ENCODE assay signal across 19 cellular contexts in genomic region chr2:219181531-219181930, GRCh38. TPM values are rescaled to one million over a fixed set of nuclear protein-coding genes. Genes with fewer than 3 reads are reported as not detected.
DNase-seq lines count a peak whose midpoint lies in the region; ATAC-seq lines count a peak whose summit lies in the region.
"Had no signal": no experiment of that assay in that cellular context is flagged by ENCODE, and none has a peak within 500 bp of the region (broad histone marks: within the 10 kb centered on the region; RNA-seq: fewer than 3 reads in every experiment).

No MANE protein-coding gene starts in this region.

- no peaks in the 10 kb centered on the region for H3K9me3 Mint-ChIP-seq in stimulated activated naive CD8-positive, alpha-beta T cell treated with anti-CD3 and anti-CD28 coated beads, Interleukin-15, Interleukin-2, amounts not matched to agents 100 ng/mL and 50 ng/mL, for 24 hours
- H3K9me3 Mint-ChIP-seq in activated CD8-positive, alpha-beta T cell treated with anti-CD3 and anti-CD28 coated beads, Interleukin-2, amount 10 ng/mL, durations not matched to agents 7 days and 5 days (ENCODE audit: insufficient read depth), result no peaks in the 10 kb centered on the region
- no peaks in the 10 kb centered on the region for H3K9me3 Mint-ChIP-seq in naive thymus-derived CD8-positive, alpha-beta T cell
- H3K9me3 Mint-ChIP-seq: naive B cell had no signal

- DNase-seq in stimulated activated naive CD8-positive, alpha-beta T cell treated with anti-CD3 and anti-CD28 coated beads, Interleukin-15, Interleukin-2, amounts not matched to agents 100 U/mL and 50 U/mL, for 24 hours, result no peak
- no peak for DNase-seq in activated CD8-positive, alpha-beta T cell treated with anti-CD3 and anti-CD28 coated beads, Interleukin-2, amount 10 ng/mL, durations not matched to agents 7 days and 5 days
- no peak for DNase-seq in naive thymus-derived CD8-positive, alpha-beta T cell
- DNase-seq in NCI-H748 treated with DMSO at 0.1 percent for 48 hours (lab: John Stamatoyannopoulos, UW) (no peak), AG08395 (ENCODE audit: low spot score) (no peak)
- DNase-seq: anterior cingulate cortex; Caco-2; DMS79 treated with DMSO at 0.1 percent for 48 hours; KBM-7; left colon; mesenchymal stem cell; naive B cell; NCI-H1436; stimulated activated CD8-positive, alpha-beta memory T cell treated with anti-CD3 and anti-CD28 coated beads, Interleukin-4, amount 100 ng/mL, for 48 hours had no signal

- H3K27me3 Mint-ChIP-seq in stimulated activated naive CD8-positive, alpha-beta T cell treated with anti-CD3 and anti-CD28 coated beads, Interleukin-15, Interleukin-2, amounts not matched to agents 100 ng/mL and 50 ng/mL, for 24 hours, result no peaks in the 10 kb centered on the region
- H3K27me3 Mint-ChIP-seq in activated CD8-positive, alpha-beta T cell treated with anti-CD3 and anti-CD28 coated beads, Interleukin-2, amount 10 ng/mL, durations not matched to agents 7 days and 5 days (ENCODE audit: low read depth), result no peaks in the 10 kb centered on the region
- H3K27me3 Mint-ChIP-seq in naive thymus-derived CD8-positive, alpha-beta T cell, result no peaks in the 10 kb centered on the region
- H3K27me3 Mint-ChIP-seq: naive B cell had no signal

- peaks cover 49% of the 10 kb centered on the region for H3K36me3 Mint-ChIP-seq in stimulated activated naive CD8-positive, alpha-beta T cell treated with anti-CD3 and anti-CD28 coated beads, Interleukin-15, Interleukin-2, amounts not matched to agents 100 ng/mL and 50 ng/mL, for 24 hours (ENCODE audit: low read depth)
- H3K36me3 Mint-ChIP-seq in activated CD8-positive, alpha-beta T cell treated with anti-CD3 and anti-CD28 coated beads, Interleukin-2, amount 10 ng/mL, durations not matched to agents 7 days and 5 days (ENCODE audit: low read depth), result peaks cover 75% of the 10 kb centered on the region
- H3K36me3 Mint-ChIP-seq in naive thymus-derived CD8-positive, alpha-beta T cell, result peaks cover 0 to 57% (median 16%) of the 10 kb centered on the region in 3 donors

- H3K4me1 Mint-ChIP-seq in stimulated activated naive CD8-positive, alpha-beta T cell treated with anti-CD3 and anti-CD28 coated beads, Interleukin-15, Interleukin-2, amounts not matched to agents 100 ng/mL and 50 ng/mL, for 24 hours (ENCODE audit: low read depth), result peaks cover 50% of the 10 kb centered on the region
- peaks cover 60% of the 10 kb centered on the region for H3K4me1 Mint-ChIP-seq in activated CD8-positive, alpha-beta T cell treated with anti-CD3 and anti-CD28 coated beads, Interleukin-2, amount 10 ng/mL, durations not matched to agents 7 days and 5 days (ENCODE audit: low read depth)
- H3K4me1 Mint-ChIP-seq in naive thymus-derived CD8-positive, alpha-beta T cell, result peaks cover 37 to 62% (median 57%) of the 10 kb centered on the region in 4 donors

- ATAC-seq in stimulated activated naive CD8-positive, alpha-beta T cell treated with anti-CD3 and anti-CD28 coated beads, Interleukin-15, Interleukin-2, amounts not matched to agents 100 U/mL and 50 U/mL, for 24 hours, result no peak
- no peak for ATAC-seq in activated CD8-positive, alpha-beta T cell treated with anti-CD3 and anti-CD28 coated beads, Interleukin-2, amount 10 ng/mL, durations not matched to agents 7 days and 5 days
- no peak for ATAC-seq in naive thymus-derived CD8-positive, alpha-beta T cell
- ATAC-seq in HG03457 (IDR thresholded peaks at IDR 0.05; ENCODE audit: unreplicated experiment), result no peak
- ATAC-seq: GM12878, HCT116, left colon had no signal

- peak overlapping the region; percentile 51 for H3K27ac Mint-ChIP-seq in stimulated activated naive CD8-positive, alpha-beta T cell treated with anti-CD3 and anti-CD28 coated beads, Interleukin-15, Interleukin-2, amounts not matched to agents 100 ng/mL and 50 ng/mL, for 24 hours
- H3K27ac Mint-ChIP-seq in activated CD8-positive, alpha-beta T cell treated with anti-CD3 and anti-CD28 coated beads, Interleukin-2, amount 10 ng/mL, durations not matched to agents 7 days and 5 days, result peak overlapping the region; percentile 88
- peak overlapping the region; percentile 28 to 89 (median 68) for H3K27ac Mint-ChIP-seq in naive thymus-derived CD8-positive, alpha-beta T cell

- no peak overlapping the region for H3K4me3 Mint-ChIP-seq in stimulated activated naive CD8-positive, alpha-beta T cell treated with anti-CD3 and anti-CD28 coated beads, Interleukin-15, Interleukin-2, amounts not matched to agents 100 ng/mL and 50 ng/mL, for 24 hours
- peak overlapping the region; percentile 60 for H3K4me3 Mint-ChIP-seq in activated CD8-positive, alpha-beta T cell treated with anti-CD3 and anti-CD28 coated beads, Interleukin-2, amount 10 ng/mL, durations not matched to agents 7 days and 5 days
- H3K4me3 Mint-ChIP-seq in naive thymus-derived CD8-positive, alpha-beta T cell, result peak overlapping the region in 5 of 10 donors; percentile 25 to 97 (median 53)

- CTCF ChIA-PET in activated CD8-positive, alpha-beta T cell treated with anti-CD3 and anti-CD28 coated beads, Interleukin-2, amount 10 ng/mL, durations not matched to agents 7 days and 5 days (lab: Charles Lee), result interaction anchor here (0.8 to 3.1 kb wide), 16 partner anchors 8 to 123 kb away, joined by 3 to 16 read pairs (median 6); partner anchors contain the start of genes NHEJ1 and ZFAND2B

- POLR2A ChIA-PET in activated CD8-positive, alpha-beta T cell treated with anti-CD3 and anti-CD28 coated beads, Interleukin-2, amount 10 ng/mL, durations not matched to agents 7 days and 5 days (lab: Charles Lee), result interaction anchor here (0.9 to 4.4 kb wide), 6 partner anchors 14 to 47 kb away, joined by 3 to 37 read pairs (median 8); partner anchors contain the start of gene ZFAND2B
- POLR2A ChIA-PET in naive thymus-derived CD8-positive, alpha-beta T cell (lab: Charles Lee), result interaction anchor here (0.5 to 18.9 kb wide), 7 partner anchors 10 to 79 kb away, joined by 3 to 674 read pairs (median 3); partner anchors contain the start of genes ANKZF1, ATG9A, NHEJ1 and ZFAND2B

RNA-seq across cellular contexts. Expression of gene RETREG2, which starts 3.5 kb away (rescaled TPM):
- total RNA-seq in activated CD8-positive, alpha-beta T cell treated with anti-CD3 and anti-CD28 coated beads, Interleukin-2, amount 10 ng/mL, durations not matched to agents 7 days and 5 days, result 100 to 1,000 TPM; 104 to 111 TPM
- 100 to 1,000 TPM; 110 to 113 TPM for total RNA-seq in naive thymus-derived CD8-positive, alpha-beta T cell
- polyA plus RNA-seq in naive thymus-derived CD8-positive, alpha-beta T cell, result 10 to 100 TPM; 52.0 to 64.3 (median 57.6) TPM

RNA-seq across cellular contexts. Expression of gene CNPPD1, which starts 4.8 kb away (rescaled TPM):
- 10 to 100 TPM; 75.1 to 81.4 TPM for total RNA-seq in activated CD8-positive, alpha-beta T cell treated with anti-CD3 and anti-CD28 coated beads, Interleukin-2, amount 10 ng/mL, durations not matched to agents 7 days and 5 days
- total RNA-seq in naive thymus-derived CD8-positive, alpha-beta T cell, result 10 to 100 TPM; 59.1 to 64.1 TPM
- polyA plus RNA-seq in naive thymus-derived CD8-positive, alpha-beta T cell, result 10 to 100 TPM; 45.8 to 59.8 (median 50.4) TPM

RNA-seq across cellular contexts. Expression of gene SLC23A3, which starts 11.7 kb away (rescaled TPM):
- 1 to 10 TPM; 2.0 to 2.2 TPM for total RNA-seq in activated CD8-positive, alpha-beta T cell treated with anti-CD3 and anti-CD28 coated beads, Interleukin-2, amount 10 ng/mL, durations not matched to agents 7 days and 5 days
- total RNA-seq in naive thymus-derived CD8-positive, alpha-beta T cell, result 1 to 10 TPM; 2.7 to 3.3 TPM
- polyA plus RNA-seq in naive thymus-derived CD8-positive, alpha-beta T cell, result not detected
- total RNA-seq: SJSA1 had no signal

RNA-seq across cellular contexts. Expression of gene NHEJ1, which starts 20.9 kb away (rescaled TPM):
- 10 to 100 TPM; 19.1 to 23.1 TPM for total RNA-seq in activated CD8-positive, alpha-beta T cell treated with anti-CD3 and anti-CD28 coated beads, Interleukin-2, amount 10 ng/mL, durations not matched to agents 7 days and 5 days
- 10 to 100 TPM; 17.0 to 20.1 TPM for total RNA-seq in naive thymus-derived CD8-positive, alpha-beta T cell
- polyA plus RNA-seq in naive thymus-derived CD8-positive, alpha-beta T cell, result 10 to 100 TPM; 16.6 to 29.1 (median 23.0) TPM

RNA-seq across cellular contexts. Expression of gene ZFAND2B, which starts 25.1 kb away (rescaled TPM):
- total RNA-seq in activated CD8-positive, alpha-beta T cell treated with anti-CD3 and anti-CD28 coated beads, Interleukin-2, amount 10 ng/mL, durations not matched to agents 7 days and 5 days, result 10 to 100 TPM; 57.0 to 59.5 TPM
- total RNA-seq in naive thymus-derived CD8-positive, alpha-beta T cell, result 10 to 100 TPM; 69.6 to 81.9 TPM
- polyA plus RNA-seq in naive thymus-derived CD8-positive, alpha-beta T cell, result 10 to 100 TPM; 78.1 to 85.1 (median 78.1) TPM
